8 cellular contexts compared by ENCODE assay signal in genomic region chr12:124032265-124032886, GRCh38. TPM values are rescaled to one million over a fixed set of nuclear protein-coding genes. Genes with fewer than 3 reads are reported as not detected.
A peak's percentile ranks its signal among the peaks of the same experiment; 100 is the strongest.
DNase-seq lines count a peak whose midpoint lies in the region; ATAC-seq, FAIRE-seq and TF ChIP-seq lines count a peak whose summit lies in the region.

No MANE protein-coding gene starts in this region.

- no peaks in the 10 kb centered on the region for H3K36me3 ChIP-seq in heart left ventricle

- WGBS in heart left ventricle, 4 donors: 49 to 56% (median 51%) methylated on average over 9 of the region's 9 CpGs

- peaks cover 5% of the 10 kb centered on the region for H3K27me3 Mint-ChIP-seq in activated B cell treated with CpG ODN at 0.5 μM for 24 hours

- peak; percentile 74 for FAIRE-seq in A204.1 (lab: Jason Lieb, UNC)

- DNase-seq in EH (ENCODE audit: low read depth) (peak; percentile 79), NAMALWA (ENCODE audit: low spot score) (peak; percentile 38), activated B cell treated with CpG ODN at 0.5 μM for 24 hours (no peak), heart left ventricle (peak in 2 of 5 donors; percentile 38 to 39), renal cortical epithelial cell (ENCODE audit: low read depth) (peak; percentile 39)

- intact Hi-C loops in activated B cell treated with CpG ODN at 0.5 μM for 24 hours (cut with micrococcal nuclease) (loop anchor here (1.0 kb wide), 2 partner anchors 127 to 231 kb away; no protein-coding TSS in a partner anchor), heart left ventricle (cut with DNase I) (loop anchor here in 7 of 10 donors (5.0 to 10.0 kb wide), 7 partner anchors 125 to 875 kb away; partner anchors contain the start of gene NCOR2 (in 2 of the 7))

- no peaks in the 10 kb centered on the region for H3K9me3 Mint-ChIP-seq in activated B cell treated with CpG ODN at 0.5 μM for 24 hours

- POLR2A ChIA-PET in activated B cell treated with CpG ODN at 0.5 μM for 24 hours (lab: Charles Lee): no interaction called here

- CTCF ChIA-PET in activated B cell treated with CpG ODN at 0.5 μM for 24 hours (lab: Charles Lee): interaction anchor here (0.6 to 2.3 kb wide), 18 partner anchors 9 to 905 kb away, joined by 3 to 17 read pairs (median 5); no protein-coding TSS in a partner anchor

- no peaks in the 10 kb centered on the region for H3K9me3 ChIP-seq in heart left ventricle

- no peaks in the 10 kb centered on the region for H3K27me3 ChIP-seq in heart left ventricle

- H3K27ac ChIP-seq in heart left ventricle: no peak overlapping the region

- TF ChIP-seq POLR2A in heart left ventricle (IDR thresholded peaks at IDR 0.05): no peak

- H3K4me3 ChIP-seq in heart left ventricle: no peak overlapping the region

- H3K27ac Mint-ChIP-seq in activated B cell treated with CpG ODN at 0.5 μM for 24 hours: no peak overlapping the region

- no peak for ATAC-seq in activated B cell treated with CpG ODN at 0.5 μM for 24 hours (ENCODE audit: low read depth)
- peak in 3 of 4 donors; percentile 31 to 57 (median 52) for ATAC-seq in heart left ventricle
- ATAC-seq in HG02938 (IDR thresholded peaks at IDR 0.05; ENCODE audit: unreplicated experiment): no peak
- no peak for ATAC-seq in GM18861 (IDR thresholded peaks at IDR 0.05; ENCODE audit: unreplicated experiment)

- H3K36me3 Mint-ChIP-seq in activated B cell treated with CpG ODN at 0.5 μM for 24 hours (ENCODE audit: low read depth): no peaks in the 10 kb centered on the region

- TF ChIP-seq CTCF in activated B cell treated with CpG ODN at 0.5 μM for 24 hours (IDR thresholded peaks at IDR 0.05) (peak; percentile 29), heart left ventricle (IDR thresholded peaks at IDR 0.05) (peak; percentile 80 to 89 (median 86))

- no peaks in the 10 kb centered on the region for H3K4me1 Mint-ChIP-seq in activated B cell treated with CpG ODN at 0.5 μM for 24 hours

- no peak overlapping the region for H3K4me3 Mint-ChIP-seq in activated B cell treated with CpG ODN at 0.5 μM for 24 hours

- peaks cover 0 to 25% (median 15%) of the 10 kb centered on the region in 12 donors for H3K4me1 ChIP-seq in heart left ventricle

RNA-seq across cellular contexts. Expression of gene ZNF664, which starts 59.4 kb away (rescaled TPM):
- total RNA-seq in activated B cell treated with CpG ODN at 0.5 μM for 24 hours (35.6 and 40.7 TPM in 2 replicates), heart left ventricle (100 to 1,000 TPM in 1 of 9 donors, 10 to 100 TPM in 8; 59.8 to 104 (median 78.0) TPM), renal cortical epithelial cell (82.5 and 106 TPM in 2 replicates)
- 10 to 100 TPM; 43.1 to 67.4 TPM for polyA plus RNA-seq in heart left ventricle

RNA-seq across cellular contexts. Expression of gene CCDC92, which starts 59.7 kb away (rescaled TPM):
- total RNA-seq in activated B cell treated with CpG ODN at 0.5 μM for 24 hours (21.5 and 23.7 TPM in 2 replicates), heart left ventricle (10 to 100 TPM; 37.8 to 77.6 (median 57.3) TPM), renal cortical epithelial cell (4.3 and 21.7 TPM in 2 replicates)
- polyA plus RNA-seq in heart left ventricle: 10 to 100 TPM; 58.1 to 86.1 TPM

Comparison
In these comparisons a context has a peak if more than half of its experiments do, and no peak if none do; other contexts are left out.
1. ATAC-seq: peak in heart left ventricle (3 of 4); none in activated B cell treated with CpG ODN at 0.5 μM for 24 hours (single experiment), HG02938 (single experiment) and GM18861 (single experiment).